In the genomic region with DNA sequence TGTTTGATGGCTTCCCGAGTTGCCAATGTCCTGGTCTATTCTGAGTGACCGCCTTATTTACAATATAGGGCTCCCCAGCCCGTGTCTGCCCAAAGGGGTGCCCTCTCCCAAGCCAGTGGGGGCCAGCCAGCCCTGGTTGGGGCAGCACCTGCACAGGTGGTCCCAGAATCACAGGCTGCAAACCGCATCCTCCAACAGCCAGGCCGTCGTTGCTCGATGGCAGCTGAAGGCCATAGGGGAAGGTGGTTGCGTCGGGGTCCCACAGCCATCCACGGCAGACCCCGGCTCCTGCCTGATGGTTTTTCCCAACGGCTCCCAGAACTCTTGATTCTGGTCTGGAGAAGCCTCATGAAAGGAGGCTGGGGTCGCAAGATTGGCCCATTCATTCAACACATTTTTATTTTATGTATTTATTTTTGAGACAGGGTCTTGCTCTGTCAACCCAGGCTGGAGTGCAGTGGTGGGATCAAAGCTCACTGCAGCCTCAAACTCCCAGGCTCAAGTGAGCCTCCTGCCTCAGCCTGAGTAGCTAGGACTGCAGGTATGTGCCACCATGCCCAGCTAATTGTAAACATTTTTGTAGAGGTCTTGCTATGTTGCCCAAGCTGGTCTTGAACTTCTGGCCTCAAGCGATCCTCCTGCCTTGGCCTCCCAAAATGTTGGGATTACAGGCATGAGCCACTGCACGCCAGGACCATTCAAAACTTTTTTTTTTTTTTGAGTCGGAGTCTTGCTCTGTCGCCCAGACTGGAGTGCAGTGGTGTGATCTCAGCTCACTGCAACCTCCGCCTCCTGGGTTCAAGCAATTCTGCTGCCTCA, we compare ENCODE assay signal across 8 cellular contexts.
A peak's percentile ranks its signal among the peaks of the same experiment; 100 is the strongest.
DNase-seq lines count a peak whose midpoint lies in the region; ATAC-seq and TF ChIP-seq lines count a peak whose summit lies in the region.

No MANE protein-coding gene starts in this region.

- TF ChIP-seq CTCF in mesothelial cell of epicardium (IDR thresholded peaks at IDR 0.05; ENCODE audit: unreplicated experiment) (no peak), tibial artery (IDR thresholded peaks at IDR 0.05) (no peak)

- H3K9me3 ChIP-seq in tibial artery: no peaks in the 10 kb centered on the region

- DNase-seq in activated T-cell treated with anti-CD3 and anti-CD28 coated beads, Interleukin-2, amount 50 U/mL, for 1 hour: peak; percentile 18
- DNase-seq in activated T-cell treated with anti-CD3 and anti-CD28 coated beads, Interleukin-2, amount 50 U/mL, for 48 hours: no peak
- DNase-seq in mesothelial cell of epicardium (ENCODE audit: low spot score in 2 of 2, unreplicated experiment in 2 of 2) (no peak), tibial artery (peak in 1 of 2 donors; percentile 56), NCI-H82 (lab: John Stamatoyannopoulos, UW) (no peak), NCI-H69 (lab: John Stamatoyannopoulos, UW) (no peak)

- peak overlapping the region; percentile 44 to 59 for H3K4me3 ChIP-seq in tibial artery

- H3K36me3 ChIP-seq in tibial artery: no peaks in the 10 kb centered on the region

- no peak for ATAC-seq in HG02759 (IDR thresholded peaks at IDR 0.05; ENCODE audit: unreplicated experiment)

- H3K4me1 Mint-ChIP-seq in mesothelial cell of epicardium: peaks cover 35% of the 10 kb centered on the region

- H3K27me3 Mint-ChIP-seq in mesothelial cell of epicardium (ENCODE audit: low read depth): no peaks in the 10 kb centered on the region

- no peaks in the 10 kb centered on the region for H3K9me3 Mint-ChIP-seq in mesothelial cell of epicardium

- peaks cover 6 to 46% (median 37%) of the 10 kb centered on the region in 4 donors for H3K4me1 ChIP-seq in tibial artery

- H3K27ac Mint-ChIP-seq in mesothelial cell of epicardium: no peak overlapping the region

- H3K4me3 Mint-ChIP-seq in mesothelial cell of epicardium: peak overlapping the region; percentile 10

- H3K27me3 ChIP-seq in tibial artery: no peaks in the 10 kb centered on the region

- H3K36me3 Mint-ChIP-seq in mesothelial cell of epicardium: no peaks in the 10 kb centered on the region

- intact Hi-C loops in tibial artery (cut with DNase I; ENCODE audit: low total_unique reads): no loop called here

- H3K27ac ChIP-seq in angular gyrus (ENCODE audit: low read depth, low read length): peak overlapping the region; percentile 80
- H3K27ac ChIP-seq in tibial artery: peak overlapping the region; percentile 85 to 96
